Comparison of ENCODE assay signal across 12 cellular contexts in genomic region chr15:90038639-90039095, GRCh38. TPM values are rescaled to one million over a fixed set of nuclear protein-coding genes. Genes with fewer than 3 reads are reported as not detected.
DNase-seq lines count a peak whose midpoint lies in the region; ATAC-seq and TF ChIP-seq lines count a peak whose summit lies in the region.
"Had no signal": no experiment of that assay in that cellular context is flagged by ENCODE, and none has a peak within 500 bp of the region (broad histone marks: within the 10 kb centered on the region; RNA-seq: fewer than 3 reads in every experiment).

No MANE protein-coding gene starts in this region.

- H3K4me1 Mint-ChIP-seq in immature natural killer cell: peaks cover 74 to 79% of the 10 kb centered on the region in 2 donors
- peaks cover 73% of the 10 kb centered on the region for H3K4me1 Mint-ChIP-seq in stimulated activated naive CD8-positive, alpha-beta T cell treated with anti-CD3 and anti-CD28 coated beads, Interleukin-15, Interleukin-2, amounts not matched to agents 100 ng/mL and 50 ng/mL, for 24 hours (ENCODE audit: low read depth)

- ATAC-seq in gastroesophageal sphincter (no peak), HG03097 (IDR thresholded peaks at IDR 0.05; ENCODE audit: low FRiP score, unreplicated experiment) (no peak)
- ATAC-seq: mucosa of descending colon had no signal

- H3K36me3 ChIP-seq in Peyer's patch: no peaks in the 10 kb centered on the region
- no peaks in the 10 kb centered on the region for H3K36me3 ChIP-seq in gastroesophageal sphincter

- H3K9me3 Mint-ChIP-seq in immature natural killer cell: peaks cover 0 to 7% (median 0%) of the 10 kb centered on the region in 6 donors
- H3K9me3 Mint-ChIP-seq in stimulated activated naive CD8-positive, alpha-beta T cell treated with anti-CD3 and anti-CD28 coated beads, Interleukin-15, Interleukin-2, amounts not matched to agents 100 ng/mL and 50 ng/mL, for 24 hours: no peaks in the 10 kb centered on the region

- H3K4me1 ChIP-seq in Peyer's patch (peaks cover 6 to 57% (median 17%) of the 10 kb centered on the region in 4 donors), gastroesophageal sphincter (peaks cover 0 to 61% (median 13%) of the 10 kb centered on the region in 3 donors)

- no peak for TF ChIP-seq EP300 in gastroesophageal sphincter (IDR thresholded peaks at IDR 0.05)

- no peak overlapping the region for H3K4me3 ChIP-seq in Peyer's patch
- H3K4me3 ChIP-seq in gastroesophageal sphincter: no peak overlapping the region
- H3K4me3 ChIP-seq: mucosa of descending colon had no signal

- peaks cover 24 to 28% (median 27%) of the 10 kb centered on the region in 3 donors for H3K27me3 Mint-ChIP-seq in immature natural killer cell (ENCODE audit: low read depth in 3 of 3)
- no peaks in the 10 kb centered on the region for H3K27me3 Mint-ChIP-seq in stimulated activated naive CD8-positive, alpha-beta T cell treated with anti-CD3 and anti-CD28 coated beads, Interleukin-15, Interleukin-2, amounts not matched to agents 100 ng/mL and 50 ng/mL, for 24 hours

- no peak overlapping the region for H3K27ac ChIP-seq in Peyer's patch
- H3K27ac ChIP-seq in gastroesophageal sphincter: no peak overlapping the region
- H3K27ac ChIP-seq: RWPE1 had no signal

- H3K36me3 Mint-ChIP-seq in immature natural killer cell: no peaks in the 10 kb centered on the region
- peaks cover 8% of the 10 kb centered on the region for H3K36me3 Mint-ChIP-seq in stimulated activated naive CD8-positive, alpha-beta T cell treated with anti-CD3 and anti-CD28 coated beads, Interleukin-15, Interleukin-2, amounts not matched to agents 100 ng/mL and 50 ng/mL, for 24 hours (ENCODE audit: low read depth)

- peak overlapping the region; percentile 88 to 99 (median 97) for H3K27ac Mint-ChIP-seq in immature natural killer cell
- H3K27ac Mint-ChIP-seq in stimulated activated naive CD8-positive, alpha-beta T cell treated with anti-CD3 and anti-CD28 coated beads, Interleukin-15, Interleukin-2, amounts not matched to agents 100 ng/mL and 50 ng/mL, for 24 hours: peak overlapping the region; percentile 90

- H3K27me3 ChIP-seq in Peyer's patch (no peaks in the 10 kb centered on the region), gastroesophageal sphincter (no peaks in the 10 kb centered on the region)

- peak overlapping the region in 4 of 5 donors; percentile 14 to 58 (median 52) for H3K4me3 Mint-ChIP-seq in immature natural killer cell
- H3K4me3 Mint-ChIP-seq in stimulated activated naive CD8-positive, alpha-beta T cell treated with anti-CD3 and anti-CD28 coated beads, Interleukin-15, Interleukin-2, amounts not matched to agents 100 ng/mL and 50 ng/mL, for 24 hours: peak overlapping the region; percentile 40

- TF ChIP-seq CTCF in Peyer's patch (IDR thresholded peaks at IDR 0.05) (no peak), gastroesophageal sphincter (IDR thresholded peaks at IDR 0.05) (no peak)

- TF ChIP-seq POLR2A in Peyer's patch (IDR thresholded peaks at IDR 0.05) (no peak), gastroesophageal sphincter (IDR thresholded peaks at IDR 0.05) (no peak)

- WGBS in gastroesophageal sphincter (ENCODE audit: low coverage in 1 of 2), 2 donors: 80% methylated on average over 2 of the region's 3 CpGs; no CpG with 5 or more reads in 1 of the 2 donors

- peak; percentile 58 for DNase-seq in activated effector memory CD4-positive, alpha-beta T cell treated with anti-CD3 and anti-CD28 coated beads, Interleukin-2, amount 50 U/mL, for 16 hours
- no peak for DNase-seq in activated effector memory CD4-positive, alpha-beta T cell treated with Interleukin-2 at 50 U/mL for 16 hours
- DNase-seq in Peyer's patch: peak in 2 of 3 donors; percentile 7 to 22
- no peak for DNase-seq in immature natural killer cell
- no peak for DNase-seq in OCI-M2 (lab: John Stamatoyannopoulos, UW; ENCODE audit: unreplicated experiment)
- DNase-seq: caudate nucleus, NCI-H2029 treated with DMSO at 0.1 percent for 48 hours had no signal

- H3K9me3 ChIP-seq in Peyer's patch (no peaks in the 10 kb centered on the region), gastroesophageal sphincter (no peaks in the 10 kb centered on the region)
- H3K9me3 ChIP-seq: mucosa of descending colon had no signal

RNA-seq across cellular contexts. Expression of gene ZNF710, which starts 37.5 kb away (rescaled TPM):
- total RNA-seq in Peyer's patch (10 to 100 TPM; 19.8 to 31.3 (median 23.2) TPM), gastroesophageal sphincter (10 to 100 TPM in 3 of 4 donors, 1 to 10 TPM in 1; 7.3 to 13.2 (median 11.4) TPM)
- polyA plus RNA-seq in immature natural killer cell: 1 to 10 TPM; 1.7 to 3.4 (median 2.3) TPM

Comparison
In these comparisons a context has a peak if more than half of its experiments do, and no peak if none do; other contexts are left out.
1. DNase-seq: peak in activated effector memory CD4-positive, alpha-beta T cell treated with anti-CD3 and anti-CD28 coated beads, Interleukin-2, amount 50 U/mL, for 16 hours (single experiment) and Peyer's patch (2 of 3); none in activated effector memory CD4-positive, alpha-beta T cell treated with Interleukin-2 at 50 U/mL for 16 hours (single experiment), immature natural killer cell (0 of 3) and OCI-M2 (single experiment).